Comparison of ENCODE assay signal across 10 cellular contexts in the genomic region with DNA sequence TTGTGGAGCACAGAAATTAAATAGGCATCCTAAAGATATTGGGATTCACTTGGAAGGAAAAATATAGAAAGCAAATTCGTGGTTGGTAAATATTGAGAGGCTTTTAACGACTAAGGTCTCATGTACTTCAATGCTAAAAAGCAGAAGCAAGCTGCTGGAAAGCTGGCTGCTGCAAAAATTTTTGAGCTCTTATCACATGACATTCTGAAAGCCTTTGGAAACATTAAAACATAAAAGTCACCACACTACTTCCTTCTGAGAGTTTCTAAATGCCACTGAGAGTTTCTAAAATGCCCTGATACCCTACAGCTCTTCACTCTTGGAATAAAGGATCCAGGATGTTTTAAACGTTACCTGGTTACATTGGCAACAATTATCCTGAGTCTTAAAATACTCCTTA. TPM values are rescaled to one million over a fixed set of nuclear protein-coding genes. Genes with fewer than 3 reads are reported as not detected.
DNase-seq lines count a peak whose midpoint lies in the region; ATAC-seq and TF ChIP-seq lines count a peak whose summit lies in the region.
"Had no signal": no experiment of that assay in that cellular context is flagged by ENCODE, and none has a peak within 500 bp of the region (broad histone marks: within the 10 kb centered on the region; RNA-seq: fewer than 3 reads in every experiment).

No MANE protein-coding gene starts in this region.

- H2AFZ ChIP-seq in OCI-LY3 (ENCODE audit: low read depth, low read length) = peak overlapping the region; percentile 30; the same call in 1 of the 2 replicates

- H3K36me3 ChIP-seq in OCI-LY3 (replicated peaks; ENCODE audit: low read depth, low read length) (no peaks in the 10 kb centered on the region), left ventricle myocardium inferior (no peaks in the 10 kb centered on the region), aorta (ENCODE audit: control insufficient read depth in 1 of 2, insufficient read depth in 2 of 2, low read length in 1 of 2) (no peaks in the 10 kb centered on the region)

- 12 to 13% methylated on average over 3 of the region's 3 CpGs for WGBS in aorta, 2 donors

- 0 out of 2 replicates have a peak, but pooled peaks cover 6% of the 10 kb centered on the region for H3K9me3 ChIP-seq in OCI-LY3 (ENCODE audit: insufficient read depth, low read length)
- no peaks in the 10 kb centered on the region for H3K9me3 ChIP-seq in left ventricle myocardium inferior (replicated peaks)
- H3K9me3 ChIP-seq in aorta (ENCODE audit: control insufficient read depth, low read length) = no peaks in the 10 kb centered on the region
- H3K9me3 ChIP-seq in CD4-positive, alpha-beta T cell (ENCODE audit: control insufficient read depth, low read length) = no peaks in the 10 kb centered on the region

- CTCF ChIA-PET in CD4-positive, alpha-beta T cell (lab: Charles Lee) = interaction anchor here (0.7 kb wide), 1 partner anchor 95 kb away, joined by 3 read pairs; no protein-coding TSS in a partner anchor

- peak overlapping the region; percentile 69 for H3K4me2 ChIP-seq in OCI-LY3 (ENCODE audit: low read length)

- peaks cover 13% of the 10 kb centered on the region for H3K4me1 ChIP-seq in OCI-LY3 (ENCODE audit: low read length)
- H3K4me1 ChIP-seq in left ventricle myocardium inferior = peaks cover 37% of the 10 kb centered on the region
- peaks cover 8 to 11% of the 10 kb centered on the region in 2 donors for H3K4me1 ChIP-seq in aorta (ENCODE audit: control insufficient read depth in 1 of 2, insufficient read depth in 2 of 2, low read length in 2 of 2)

- ATAC-seq in Right ventricle myocardium inferior = peak; percentile 23
- peak; percentile 57 for ATAC-seq in aorta (ENCODE audit: low FRiP score)
- no peak for ATAC-seq in CD4-positive, alpha-beta T cell (ENCODE audit: poor library complexity)
- ATAC-seq in GM19397 (IDR thresholded peaks at IDR 0.05; ENCODE audit: unreplicated experiment) = no peak

- H3K4me3 Mint-ChIP-seq in CD4-positive, alpha-beta T cell = no peak overlapping the region
- H3K4me3 Mint-ChIP-seq: neural crest cell had no signal

- no peaks in the 10 kb centered on the region for H3K27me3 Mint-ChIP-seq in CD4-positive, alpha-beta T cell

- H3K4me3 ChIP-seq in OCI-LY3 (ENCODE audit: low read length) (peak overlapping the region; percentile 44), left ventricle myocardium inferior (no peak overlapping the region), aorta (ENCODE audit: low read length in 2 of 2) (no peak overlapping the region)

- H3K9ac ChIP-seq in OCI-LY3 (ENCODE audit: low read length) = no peak overlapping the region

- intact Hi-C loops in Right ventricle myocardium inferior (cut with DNase I) = loop anchor here (2.0 kb wide), 1 partner anchor 39 kb away; a partner anchor contains a TSS
- intact Hi-C loops in cardiac septum (cut with DNase I) = loop anchor here (2.0 to 5.0 kb wide), 2 partner anchors 39 to 80 kb away; a partner anchor contains a TSS
- intact Hi-C loops in left ventricle myocardium inferior (cut with micrococcal nuclease) = no loop called here
- intact Hi-C loops in aorta (cut with DNase I) = loop anchor here (2.0 to 5.0 kb wide), 3 partner anchors 27 to 40 kb away; a partner anchor contains a TSS
- intact Hi-C loops in CD4-positive, alpha-beta T cell (cut with DNase I, micrococcal nuclease) = no loop called here

- H3K27me3 ChIP-seq in OCI-LY3 (ENCODE audit: low read depth, low read length) = no peaks in the 10 kb centered on the region; the same call in 1 of the 2 replicates
- no peaks in the 10 kb centered on the region for H3K27me3 ChIP-seq in left ventricle myocardium inferior (ENCODE audit: low read depth)
- no peaks in the 10 kb centered on the region for H3K27me3 ChIP-seq in aorta (ENCODE audit: control insufficient read depth in 1 of 2, insufficient read depth in 2 of 2, low read length in 1 of 2)
- no peaks in the 10 kb centered on the region for H3K27me3 ChIP-seq in CD4-positive, alpha-beta T cell (ENCODE audit: control insufficient read depth, insufficient read depth, low read length)

- TF ChIP-seq CTCF in OCI-LY3 (IDR thresholded peaks at IDR 0.05; ENCODE audit: low read depth, low read length) (no peak), left ventricle myocardium inferior (IDR thresholded peaks at IDR 0.05; ENCODE audit: borderline replicate concordance) (no peak)
- no peak for TF ChIP-seq CTCF in CD4-positive, alpha-beta T cell (IDR thresholded peaks at IDR 0.05)

- POLR2A ChIA-PET in CD4-positive, alpha-beta T cell (lab: Charles Lee) = no interaction called here

- H3K27ac Mint-ChIP-seq in CD4-positive, alpha-beta T cell = no peak overlapping the region

- peaks cover 14% of the 10 kb centered on the region for H3K4me1 Mint-ChIP-seq in CD4-positive, alpha-beta T cell (ENCODE audit: low read depth)
- H3K4me1 Mint-ChIP-seq: neural crest cell had no signal

- H4K20me1 ChIP-seq in OCI-LY3 (ENCODE audit: insufficient read depth, low read length) = no peaks in the 10 kb centered on the region

- H3K79me2 ChIP-seq in OCI-LY3 (ENCODE audit: low read length) = no peaks in the 10 kb centered on the region

- no peak overlapping the region for H3K27ac ChIP-seq in OCI-LY3 (ENCODE audit: low read length)
- peak overlapping the region; percentile 70 for H3K27ac ChIP-seq in left ventricle myocardium inferior (replicated peaks)
- peak overlapping the region in 1 of 2 donors; percentile 57 for H3K27ac ChIP-seq in aorta (ENCODE audit: low read depth in 1 of 2, low read length in 2 of 2)
- H3K27ac ChIP-seq in CD4-positive, alpha-beta T cell (ENCODE audit: low read depth, low read length) = no peak overlapping the region

- DNase-seq in Right ventricle myocardium inferior (ENCODE audit: missing footprints) (no peak), cardiac septum (ENCODE audit: low spot score) (no peak), left ventricle myocardium inferior (no peak), aorta (peak in 1 of 2 donors; percentile 46), activated T-cell treated with anti-CD3 and anti-CD28 coated beads for 4 hours (no peak)
- DNase-seq in CD4-positive, alpha-beta T cell = no peak
- DNase-seq: effector CD4-positive, alpha-beta T cell had no signal

- H3K9me3 Mint-ChIP-seq in CD4-positive, alpha-beta T cell = peaks cover 4% of the 10 kb centered on the region

- no peaks in the 10 kb centered on the region for H3K36me3 Mint-ChIP-seq in CD4-positive, alpha-beta T cell (ENCODE audit: low read depth)

RNA-seq across cellular contexts. Expression of a gene that starts 39.0 kb away (rescaled TPM):
- total RNA-seq in Right ventricle myocardium inferior = 54.6 TPM
- total RNA-seq in cardiac septum = 38.6 TPM
- total RNA-seq in left ventricle myocardium inferior = 46.7 TPM
- total RNA-seq in aorta = 100 to 1,000 TPM in 1 of 2 donors, 10 to 100 TPM in 1; 93.3 to 126 TPM
- polyA plus RNA-seq in aorta = 10 to 100 TPM in 1 of 2 donors, 1 to 10 TPM in 1; 3.3 to 15.0 TPM
- 100 to 1,000 TPM; 112 to 124 TPM for total RNA-seq in CD4-positive, alpha-beta T cell

Comparison
In these comparisons a context has a peak if more than half of its experiments do, and no peak if none do; other contexts are left out.
1. intact Hi-C loops: an anchor here in Right ventricle myocardium inferior (2.0 kb wide), cardiac septum (2.0 to 5.0 kb wide) and aorta (2.0 to 5.0 kb wide); none called in left ventricle myocardium inferior and CD4-positive, alpha-beta T cell.
2. ATAC-seq: peak in Right ventricle myocardium inferior (single experiment) and aorta (single experiment); none in CD4-positive, alpha-beta T cell (single experiment) and GM19397 (single experiment).